In the genomic region with DNA sequence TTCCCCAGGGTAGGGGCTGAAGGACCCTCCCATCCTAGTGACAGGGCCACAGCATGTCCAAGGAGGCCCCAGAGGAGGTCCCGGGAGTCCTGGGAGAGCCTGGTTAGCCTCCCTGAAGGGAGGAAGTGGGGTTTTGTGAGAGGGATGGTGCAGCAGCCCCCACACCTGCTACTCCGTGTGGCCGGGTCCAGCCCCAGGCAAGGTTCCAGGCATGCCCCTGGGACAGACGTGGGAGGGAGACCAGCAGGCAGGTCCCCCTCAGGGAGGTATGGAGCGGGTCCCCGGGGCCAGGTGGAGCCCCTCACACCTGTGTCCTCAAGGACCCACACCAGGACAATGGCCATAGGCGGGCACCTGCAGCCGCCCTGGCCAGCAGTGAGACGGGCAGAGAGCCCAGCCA, we compare ENCODE assay signal across 16 cellular contexts. TPM values are rescaled to one million over a fixed set of nuclear protein-coding genes. Genes with fewer than 3 reads are reported as not detected.
DNase-seq lines count a peak whose midpoint lies in the region; ATAC-seq, FAIRE-seq and TF ChIP-seq lines count a peak whose summit lies in the region.
"Had no signal": no experiment of that assay in that cellular context is flagged by ENCODE, and none has a peak within 500 bp of the region (broad histone marks: within the 10 kb centered on the region; RNA-seq: fewer than 3 reads in every experiment).

No MANE protein-coding gene starts in this region.

- peaks cover 39% of the 10 kb centered on the region for H3K4me1 ChIP-seq in HepG2 (ENCODE audit: insufficient read depth, low read length)
- peaks cover 0 to 6% (median 2%) of the 10 kb centered on the region in 4 donors for H3K4me1 ChIP-seq in right lobe of liver
- H3K4me1 ChIP-seq in right cardiac atrium (ENCODE audit: control insufficient read depth, insufficient read depth, low read length), result no peaks in the 10 kb centered on the region
- H3K4me1 ChIP-seq in upper lobe of left lung, result peaks cover 0 to 7% (median 2%) of the 10 kb centered on the region in 4 donors
- no peaks in the 10 kb centered on the region for H3K4me1 ChIP-seq in prostate gland (replicated peaks)

- in situ Hi-C loops in HepG2 (cut with HindIII; ENCODE audit: extremely low pct_ligation_motif_present, low pct_unique_long_range_greater_than_20kb), result no loop called here

- no peak for FAIRE-seq in HepG2 (lab: Jason Lieb, UNC)
- FAIRE-seq: GM19239, H1 had no signal

- H3K4me1 Mint-ChIP-seq in activated T-helper 17 cell treated with anti-CD3 and anti-CD28 coated beads, Interleukin-2, amount 50 U/mL, for 72 hours, result no peaks in the 10 kb centered on the region
- H3K4me1 Mint-ChIP-seq: CD8-positive, alpha-beta memory T cell had no signal

- POLR2A ChIA-PET in HepG2 (lab: Yijun Ruan, JAX), result interaction anchor here (4.6 kb wide), 1 partner anchor 19 kb away, joined by 71 read pairs; the partner anchor contains the start of gene F10

- peaks cover 7% of the 10 kb centered on the region for H3K36me3 Mint-ChIP-seq in activated T-helper 17 cell treated with anti-CD3 and anti-CD28 coated beads, Interleukin-2, amount 50 U/mL, for 72 hours (ENCODE audit: low read depth)
- H3K36me3 Mint-ChIP-seq: CD8-positive, alpha-beta memory T cell had no signal

- TF ChIP-seq CTCF in HepG2 (CRISPR knock-in tag; IDR thresholded peaks at IDR 0.05), result no peak
- no peak for TF ChIP-seq CTCF in right lobe of liver (IDR thresholded peaks at IDR 0.05)
- no peak for TF ChIP-seq CTCF in upper lobe of left lung (IDR thresholded peaks at IDR 0.05)
- no peak for TF ChIP-seq CTCF in prostate gland (IDR thresholded peaks at IDR 0.05)

- no peaks in the 10 kb centered on the region for H3K27me3 Mint-ChIP-seq in activated T-helper 17 cell treated with anti-CD3 and anti-CD28 coated beads, Interleukin-2, amount 50 U/mL, for 72 hours
- H3K27me3 Mint-ChIP-seq: CD8-positive, alpha-beta memory T cell had no signal

- H3K27ac Mint-ChIP-seq in activated T-helper 17 cell treated with anti-CD3 and anti-CD28 coated beads, Interleukin-2, amount 50 U/mL, for 72 hours, result no peak overlapping the region
- H3K27ac Mint-ChIP-seq: CD8-positive, alpha-beta memory T cell had no signal

- CTCF ChIA-PET in HepG2 (lab: Yijun Ruan, JAX; ENCODE audit: low intra/inter-chr PET ratio, low total read pairs), result no interaction called here

- TF ChIP-seq POLR2A in HepG2 (IDR thresholded peaks at IDR 0.05; ENCODE audit: insufficient read depth in 1 of 2, low read depth in 2 of 2, low read length in 2 of 2), result no peak
- no peak for TF ChIP-seq POLR2A in right lobe of liver (IDR thresholded peaks at IDR 0.05)
- no peak for TF ChIP-seq POLR2A in upper lobe of left lung (IDR thresholded peaks at IDR 0.05)
- TF ChIP-seq POLR2A in prostate gland (IDR thresholded peaks at IDR 0.05), result no peak

- no peak overlapping the region for H3K27ac ChIP-seq in HepG2 (ENCODE audit: extremely low read length, insufficient read depth, low read length)
- no peak overlapping the region for H3K27ac ChIP-seq in right lobe of liver
- H3K27ac ChIP-seq in right cardiac atrium (ENCODE audit: low read length), result no peak overlapping the region
- H3K27ac ChIP-seq in upper lobe of left lung, result no peak overlapping the region
- no peak overlapping the region for H3K27ac ChIP-seq in prostate gland

- H3K9ac ChIP-seq in HepG2 (ENCODE audit: insufficient read depth, low read depth, low read length), result no peak overlapping the region

- no peak for DNase-seq in HepG2 (ENCODE audit: low spot score)
- DNase-seq in right lobe of liver, result no peak
- DNase-seq in right cardiac atrium, result peak in 1 of 3 donors; percentile 53
- DNase-seq in upper lobe of left lung, result peak in 1 of 2 donors; percentile 71
- DNase-seq in stimulated activated CD4-positive, alpha-beta T cell treated with anti-CD3 and anti-CD28 coated beads, Interleukin-4, amount 100 ng/mL, for 4 hours, result no peak
- no peak for DNase-seq in NCI-H1417 treated with DMSO at 0.1 percent for 48 hours (lab: John Stamatoyannopoulos, UW)
- DNase-seq in prostate gland (ENCODE audit: low spot score), result no peak
- DNase-seq: CD8-positive, alpha-beta memory T cell; GF-D8 had no signal

- no peak overlapping the region for H3K4me2 ChIP-seq in HepG2 (ENCODE audit: low read depth, low read length)

- no peak overlapping the region for H2AFZ ChIP-seq in HepG2 (ENCODE audit: low read length)

- H3K9me3 ChIP-seq in HepG2 (ENCODE audit: low read length) (no peaks in the 10 kb centered on the region), right lobe of liver (no peaks in the 10 kb centered on the region), right cardiac atrium (ENCODE audit: control insufficient read depth, low read length) (no peaks in the 10 kb centered on the region), upper lobe of left lung (no peaks in the 10 kb centered on the region), prostate gland (no peaks in the 10 kb centered on the region)
- H3K9me3 ChIP-seq: HAP-1 had no signal

- no peak overlapping the region for H3K4me3 Mint-ChIP-seq in activated T-helper 17 cell treated with anti-CD3 and anti-CD28 coated beads, Interleukin-2, amount 50 U/mL, for 72 hours

- no peaks in the 10 kb centered on the region for H4K20me1 ChIP-seq in HepG2 (ENCODE audit: insufficient read depth, low read length)

- H3K36me3 ChIP-seq in HepG2 (replicated peaks in 1 of 2; ENCODE audit: control insufficient read depth in 1 of 2, insufficient read depth in 2 of 2, low read length in 2 of 2), result no peaks in the 10 kb centered on the region
- H3K36me3 ChIP-seq in right lobe of liver, result no peaks in the 10 kb centered on the region
- H3K36me3 ChIP-seq in upper lobe of left lung, result peaks cover 0 to 2% (median 0%) of the 10 kb centered on the region in 4 donors
- no peaks in the 10 kb centered on the region for H3K36me3 ChIP-seq in prostate gland
- H3K36me3 ChIP-seq: HAP-1 had no signal

- intact Hi-C loops in HepG2 (cut with micrococcal nuclease; ENCODE audit: unreplicated experiment) (loop anchor here (2.0 kb wide), 1 partner anchor 19 kb away; the partner anchor contains the start of gene F10), right lobe of liver (cut with DNase I) (no loop called here), right cardiac atrium (cut with DNase I) (no loop called here), prostate gland (cut with DNase I) (no loop called here)

- TF ChIP-seq RAD21 in HepG2 (CRISPR knock-in tag; IDR thresholded peaks at IDR 0.05), result no peak

- no peak for TF ChIP-seq EP300 in HepG2 (IDR thresholded peaks at IDR 0.05; ENCODE audit: low read depth in 2 of 2, low read length in 2 of 2)
- no peak for TF ChIP-seq EP300 in HepG2 (CRISPR knock-in tag; IDR thresholded peaks at IDR 0.05; ENCODE audit: borderline replicate concordance)
- TF ChIP-seq EP300 in upper lobe of left lung (IDR thresholded peaks at IDR 0.05), result no peak

- 90% methylated on average over 2 of the region's 9 CpGs for WGBS in HepG2 (ENCODE audit: low lambda C conversion rate)
- no CpG with 5 or more reads among the region's 9 CpGs for WGBS in right lobe of liver (ENCODE audit: insufficient coverage, low coverage, low lambda C conversion rate, missing lambda C conversion rate)
- WGBS in right cardiac atrium, result 68% methylated on average over 9 of the region's 9 CpGs
- WGBS in upper lobe of left lung, 2 donors, result 61 to 95% methylated on average over 4 to 9 of the region's 9 CpGs
- WGBS in prostate gland, result 67% methylated on average over 9 of the region's 9 CpGs

- H3K27me3 ChIP-seq in HepG2 (ENCODE audit: control insufficient read depth in 1 of 2, insufficient read depth in 2 of 2, low read length in 2 of 2) (no peaks in the 10 kb centered on the region), right lobe of liver (no peaks in the 10 kb centered on the region), right cardiac atrium (ENCODE audit: control insufficient read depth, insufficient read depth) (no peaks in the 10 kb centered on the region), upper lobe of left lung (no peaks in the 10 kb centered on the region), prostate gland (replicated peaks; ENCODE audit: insufficient read depth) (no peaks in the 10 kb centered on the region)

- ATAC-seq in HepG2 (no peak), right lobe of liver (no peak), right cardiac atrium (peak; percentile 20 to 39), upper lobe of left lung (ENCODE audit: low FRiP score in 2 of 2) (peak; percentile 17 to 42)
- peak; percentile 5 for ATAC-seq in activated T-helper 17 cell treated with anti-CD3 and anti-CD28 coated beads, Interleukin-2, amount 50 U/mL, for 72 hours (replicated peaks)

- no peaks in the 10 kb centered on the region for H3K9me3 Mint-ChIP-seq in activated T-helper 17 cell treated with anti-CD3 and anti-CD28 coated beads, Interleukin-2, amount 50 U/mL, for 72 hours
- H3K9me3 Mint-ChIP-seq: CD8-positive, alpha-beta memory T cell had no signal

- peaks cover 8% of the 10 kb centered on the region for H3K79me2 ChIP-seq in HepG2 (ENCODE audit: insufficient read depth, low read length)

- no TSS peak for BruUV-seq in HepG2 (replicated peaks; lab: Mats Ljungman, UMichigan)

- H3K4me3 ChIP-seq in HepG2 (replicated peaks in 1 of 3; ENCODE audit: insufficient read depth in 1 of 3, low read depth in 2 of 3, low read length in 3 of 3), result no peak overlapping the region
- H3K4me3 ChIP-seq in right lobe of liver, result no peak overlapping the region
- no peak overlapping the region for H3K4me3 ChIP-seq in right cardiac atrium (ENCODE audit: low read length)
- no peak overlapping the region for H3K4me3 ChIP-seq in upper lobe of left lung
- H3K4me3 ChIP-seq in prostate gland, result no peak overlapping the region
- H3K4me3 ChIP-seq: HAP-1 had no signal

RNA-seq across cellular contexts. Expression of gene F7, which starts 1.9 kb away (rescaled TPM):
- total RNA-seq in HepG2 (2016; rRNA removed; fragmentation: Illumina TruSeq; extraction: Trizol) (7.2 and 12.6 TPM in 2 replicates), right lobe of liver (100 to 1,000 TPM in 2 of 6 experiments, 10 to 100 TPM in 4; 42.9 to 147 (median 84.2) TPM), right cardiac atrium (under 1 TPM; 0.24 to 0.64 (median 0.37) TPM), upper lobe of left lung (under 1 TPM in 1 of 6 donors, not detected in 5; 0.20 TPM), prostate gland (1 to 10 TPM in 1 of 2 donors, not detected in 1; 2.7 TPM)
- 0.61 and 0.71 TPM in 2 replicates for total RNA-seq in HepG2 (2016; cell fraction: cytosol; rRNA removed; fragmentation: Illumina TruSeq; extraction: Trizol; ENCODE audit: low read depth)
- 6.7 and 12.9 TPM in 2 replicates for total RNA-seq in HepG2 (2016; cell fraction: insoluble cytoplasmic fraction; rRNA removed; fragmentation: Illumina TruSeq; extraction: Trizol)
- total RNA-seq in HepG2 (2016; cell fraction: membrane; rRNA removed; fragmentation: Illumina TruSeq; extraction: Trizol), result 1.9 and 2.2 TPM in 2 replicates
- total RNA-seq in HepG2 (2016; cell fraction: nucleus; rRNA removed; fragmentation: Illumina TruSeq; extraction: Trizol), result 10.3 and 10.6 TPM in 2 replicates
- polyA plus RNA-seq in HepG2 (2011; rRNA removed) (26.5 and 39.9 TPM in 2 replicates), right cardiac atrium (not detected)
- 21.7 and 26.2 TPM in 2 replicates for polyA plus RNA-seq in HepG2 (2011; cell fraction: cytosol; rRNA removed)
- polyA plus RNA-seq in HepG2 (2011; cell fraction: nucleus; rRNA removed), result 105 and 121 TPM in 2 replicates
- polyA plus RNA-seq in HepG2 (2012), result 45.9 and 52.4 TPM in 2 replicates
- 0.51 and 0.52 TPM in 2 replicates for polyA plus RNA-seq in HepG2 (2016; cell fraction: cytosol; fragmentation: Illumina TruSeq; extraction: Trizol; ENCODE audit: low read depth)
- polyA plus RNA-seq in HepG2 (2016; cell fraction: insoluble cytoplasmic fraction; fragmentation: Illumina TruSeq; extraction: Trizol; ENCODE audit: low read depth), result 7.0 and 7.3 TPM in 2 replicates
- polyA plus RNA-seq in HepG2 (2016; cell fraction: membrane; fragmentation: Illumina TruSeq; extraction: Trizol; ENCODE audit: low read depth), result 1.1 and 1.6 TPM in 2 replicates
- 23.6 and 26.7 TPM in 2 replicates for polyA plus RNA-seq in HepG2 (2016; cell fraction: nucleus; fragmentation: Illumina TruSeq; extraction: Trizol; ENCODE audit: insufficient read depth, low read depth)
- 43.0 TPM in 1 of 2 replicates, not detected in the other for polyA minus RNA-seq in HepG2 (2011; rRNA and poly(A)+ RNA removed; ENCODE audit: low replicate concordance)
- polyA minus RNA-seq in HepG2 (2011; cell fraction: cytosol; rRNA and poly(A)+ RNA removed), result 8.7 and 12.9 TPM in 2 replicates
- polyA minus RNA-seq in HepG2 (2011; cell fraction: nucleus; rRNA and poly(A)+ RNA removed), result 14.7 and 15.7 TPM in 2 replicates
- total RNA-seq in activated T-helper 17 cell treated with anti-CD3 and anti-CD28 coated beads, Interleukin-2, amount 50 U/mL, for 72 hours, result under 1 TPM in 1 of 2 donors, not detected in 1; 0.40 TPM
- total RNA-seq: A673 had no signal

RNA-seq across cellular contexts. Expression of gene F10, which starts 19.0 kb away (rescaled TPM):
- 19.9 and 58.4 TPM in 2 replicates for total RNA-seq in HepG2 (2016; rRNA removed; fragmentation: Illumina TruSeq; extraction: Trizol)
- 11.2 and 12.3 TPM in 2 replicates for total RNA-seq in HepG2 (2016; cell fraction: cytosol; rRNA removed; fragmentation: Illumina TruSeq; extraction: Trizol; ENCODE audit: low read depth)
- 18.9 and 61.6 TPM in 2 replicates for total RNA-seq in HepG2 (2016; cell fraction: insoluble cytoplasmic fraction; rRNA removed; fragmentation: Illumina TruSeq; extraction: Trizol)
- total RNA-seq in HepG2 (2016; cell fraction: membrane; rRNA removed; fragmentation: Illumina TruSeq; extraction: Trizol), result 12.7 and 13.1 TPM in 2 replicates
- total RNA-seq in HepG2 (2016; cell fraction: nucleus; rRNA removed; fragmentation: Illumina TruSeq; extraction: Trizol), result 43.8 and 53.5 TPM in 2 replicates
- 237 and 317 TPM in 2 replicates for polyA plus RNA-seq in HepG2 (2011; rRNA removed)
- 277 and 280 TPM in 2 replicates for polyA plus RNA-seq in HepG2 (2011; cell fraction: cytosol; rRNA removed)
- polyA plus RNA-seq in HepG2 (2011; cell fraction: nucleus; rRNA removed), result 231 and 240 TPM in 2 replicates
- 150 and 219 TPM in 2 replicates for polyA plus RNA-seq in HepG2 (2012)
- polyA plus RNA-seq in HepG2 (2016; cell fraction: cytosol; fragmentation: Illumina TruSeq; extraction: Trizol; ENCODE audit: low read depth), result 11.6 and 13.0 TPM in 2 replicates
- polyA plus RNA-seq in HepG2 (2016; cell fraction: insoluble cytoplasmic fraction; fragmentation: Illumina TruSeq; extraction: Trizol; ENCODE audit: low read depth), result 18.4 and 19.4 TPM in 2 replicates
- 10.3 and 10.6 TPM in 2 replicates for polyA plus RNA-seq in HepG2 (2016; cell fraction: membrane; fragmentation: Illumina TruSeq; extraction: Trizol; ENCODE audit: low read depth)
- 82.4 and 83.6 TPM in 2 replicates for polyA plus RNA-seq in HepG2 (2016; cell fraction: nucleus; fragmentation: Illumina TruSeq; extraction: Trizol; ENCODE audit: insufficient read depth, low read depth)
- 117 TPM in 1 of 2 replicates, not detected in the other for polyA minus RNA-seq in HepG2 (2011; rRNA and poly(A)+ RNA removed; ENCODE audit: low replicate concordance)
- polyA minus RNA-seq in HepG2 (2011; cell fraction: cytosol; rRNA and poly(A)+ RNA removed), result 61.5 and 79.5 TPM in 2 replicates
- polyA minus RNA-seq in HepG2 (2011; cell fraction: nucleus; rRNA and poly(A)+ RNA removed), result 44.3 and 53.6 TPM in 2 replicates
- 100 to 1,000 TPM; 108 to 157 (median 132) TPM for total RNA-seq in right lobe of liver
- 1 to 10 TPM in 1 of 2 donors, not detected in 1; 1.0 TPM for total RNA-seq in activated T-helper 17 cell treated with anti-CD3 and anti-CD28 coated beads, Interleukin-2, amount 50 U/mL, for 72 hours
- total RNA-seq in right cardiac atrium, result 10 to 100 TPM; 29.8 to 40.2 (median 34.4) TPM
- polyA plus RNA-seq in right cardiac atrium, result 44.9 TPM
- total RNA-seq in upper lobe of left lung, result 10 to 100 TPM in 3 of 6 donors, 1 to 10 TPM in 3; 5.3 to 25.0 (median 8.8) TPM
- total RNA-seq in prostate gland, result 10 to 100 TPM; 10.2 to 48.0 TPM
- total RNA-seq: A673; CD8-positive, alpha-beta memory T cell; HT1080 had no signal
- polyA plus RNA-seq: CD8-positive, alpha-beta memory T cell had no signal

RNA-seq across cellular contexts. Expression of gene PROZ, which starts 54.8 kb away (rescaled TPM):
- total RNA-seq in HepG2 (2016; rRNA removed; fragmentation: Illumina TruSeq; extraction: Trizol) (2.1 and 5.6 TPM in 2 replicates), right lobe of liver (10 to 100 TPM; 11.2 to 71.2 (median 56.9) TPM), right cardiac atrium (under 1 TPM in 1 of 4 donors, not detected in 3; 0.15 TPM), upper lobe of left lung (not detected), prostate gland (not detected)
- total RNA-seq in HepG2 (2016; cell fraction: cytosol; rRNA removed; fragmentation: Illumina TruSeq; extraction: Trizol; ENCODE audit: low read depth), result 0.20 and 0.35 TPM in 2 replicates
- total RNA-seq in HepG2 (2016; cell fraction: insoluble cytoplasmic fraction; rRNA removed; fragmentation: Illumina TruSeq; extraction: Trizol), result 1.9 and 5.3 TPM in 2 replicates
- total RNA-seq in HepG2 (2016; cell fraction: membrane; rRNA removed; fragmentation: Illumina TruSeq; extraction: Trizol), result 0.62 and 0.93 TPM in 2 replicates
- 3.0 and 4.0 TPM in 2 replicates for total RNA-seq in HepG2 (2016; cell fraction: nucleus; rRNA removed; fragmentation: Illumina TruSeq; extraction: Trizol)
- polyA plus RNA-seq in HepG2 (2011; rRNA removed) (22.5 and 26.1 TPM in 2 replicates), right cardiac atrium (0.14 TPM)
- 14.4 and 16.0 TPM in 2 replicates for polyA plus RNA-seq in HepG2 (2011; cell fraction: cytosol; rRNA removed)
- polyA plus RNA-seq in HepG2 (2011; cell fraction: nucleus; rRNA removed), result 45.5 and 49.7 TPM in 2 replicates
- polyA plus RNA-seq in HepG2 (2012), result 12.7 and 14.1 TPM in 2 replicates
- 0.23 and 0.67 TPM in 2 replicates for polyA plus RNA-seq in HepG2 (2016; cell fraction: cytosol; fragmentation: Illumina TruSeq; extraction: Trizol; ENCODE audit: low read depth)
- polyA plus RNA-seq in HepG2 (2016; cell fraction: insoluble cytoplasmic fraction; fragmentation: Illumina TruSeq; extraction: Trizol; ENCODE audit: low read depth), result 1.6 and 2.1 TPM in 2 replicates
- 0.70 and 0.93 TPM in 2 replicates for polyA plus RNA-seq in HepG2 (2016; cell fraction: membrane; fragmentation: Illumina TruSeq; extraction: Trizol; ENCODE audit: low read depth)
- polyA plus RNA-seq in HepG2 (2016; cell fraction: nucleus; fragmentation: Illumina TruSeq; extraction: Trizol; ENCODE audit: insufficient read depth, low read depth), result 10.7 and 11.6 TPM in 2 replicates
- 5.4 TPM in 1 of 2 replicates, not detected in the other for polyA minus RNA-seq in HepG2 (2011; rRNA and poly(A)+ RNA removed; ENCODE audit: low replicate concordance)
- polyA minus RNA-seq in HepG2 (2011; cell fraction: cytosol; rRNA and poly(A)+ RNA removed), result 4.9 and 8.4 TPM in 2 replicates
- polyA minus RNA-seq in HepG2 (2011; cell fraction: nucleus; rRNA and poly(A)+ RNA removed), result 3.1 and 4.4 TPM in 2 replicates
- total RNA-seq in activated T-helper 17 cell treated with anti-CD3 and anti-CD28 coated beads, Interleukin-2, amount 50 U/mL, for 72 hours, result 1 to 10 TPM in 1 of 2 donors, under 1 TPM in 1; 0.39 to 4.3 TPM
- total RNA-seq: A673; CD8-positive, alpha-beta memory T cell; H1; HT1080 had no signal
- polyA plus RNA-seq: BJ; CD8-positive, alpha-beta memory T cell; H1 had no signal

Comparison
In these comparisons a context has a peak if more than half of its experiments do, and no peak if none do; other contexts are left out.
1. ATAC-seq: peak in activated T-helper 17 cell treated with anti-CD3 and anti-CD28 coated beads, Interleukin-2, amount 50 U/mL, for 72 hours (single experiment), right cardiac atrium (2 of 2) and upper lobe of left lung (2 of 2); none in HepG2 (single experiment) and right lobe of liver (0 of 4).